In genomic region chr3:61299343-61299742, GRCh38 we compare ENCODE assay signal across 32 cellular contexts. TPM values are rescaled to one million over a fixed set of nuclear protein-coding genes. Genes with fewer than 3 reads are reported as not detected.
A peak's percentile ranks its signal among the peaks of the same experiment; 100 is the strongest.
DNase-seq lines count a peak whose midpoint lies in the region; ATAC-seq, FAIRE-seq and TF ChIP-seq lines count a peak whose summit lies in the region.
"Had no signal": no experiment of that assay in that cellular context is flagged by ENCODE, and none has a peak within 500 bp of the region (broad histone marks: within the 10 kb centered on the region; RNA-seq: fewer than 3 reads in every experiment).

No MANE protein-coding gene starts in this region.

- no peak overlapping the region for H2AFZ ChIP-seq in H1 (ENCODE audit: low read length)
- H2AFZ ChIP-seq: hepatocyte had no signal

- H3K4me2 ChIP-seq in H1 (ENCODE audit: insufficient read depth in 1 of 2, low read depth in 2 of 2, low read length in 2 of 2), result no peak overlapping the region; a peak in 1 of 4 replicates
- H3K4me2 ChIP-seq: hepatocyte, smooth muscle cell had no signal

- no peak overlapping the region for H2BK5ac ChIP-seq in H1 (ENCODE audit: low read depth, low read length)

- peak; percentile 9 to 39; a peak in 3 of 4 replicates for TF ChIP-seq RAD21 in H1 (IDR thresholded peaks at IDR 0.05 in 1 of 2, conservative IDR thresholded peaks at IDR 0.05 in 1 of 2; ENCODE audit: low read depth in 2 of 2, low read length in 2 of 2)

- H4K5ac ChIP-seq in H1 (ENCODE audit: insufficient read length, low read depth, low read length), result no peak overlapping the region

- peak; percentile 58 for ATAC-seq in HG02678 (IDR thresholded peaks at IDR 0.05; ENCODE audit: unreplicated experiment)
- ATAC-seq: gastroesophageal sphincter, GM12878, Panc1, right cardiac atrium had no signal

- TF ChIP-seq EP300 in H1 (IDR thresholded peaks at IDR 0.05; ENCODE audit: borderline replicate concordance in 1 of 2, low read depth in 2 of 2, low read length in 2 of 2), result no peak

- TF ChIP-seq CTCF in H1 (IDR thresholded peaks at IDR 0.05; ENCODE audit: control extremely low read depth in 1 of 3, insufficient read depth in 1 of 3, low read depth in 1 of 3, low read length in 3 of 3), result peak in 2 of 3 experiments; percentile 4 to 11; a peak in 2 of 4 replicates
- no peak for TF ChIP-seq CTCF in CD14-positive monocyte (IDR thresholded peaks at IDR 0.05)

- H3K9me3 ChIP-seq in H1 (ENCODE audit: insufficient read depth in 2 of 2, low read depth in 1 of 2, low read length in 1 of 2), result no peaks in the 10 kb centered on the region
- H3K9me3 ChIP-seq: gastroesophageal sphincter, left ventricle myocardium inferior, testis had no signal

- no peak overlapping the region for H2AK5ac ChIP-seq in H1 (ENCODE audit: low read depth, low read length)

- DNase-seq in COLO829 (ENCODE audit: low spot score) (peak; percentile 48), H1 (ENCODE audit: low read depth in 1 of 2, low spot score in 2 of 2) (peak in 1 of 2 experiments; percentile 2), left kidney (ENCODE audit: low read depth, low spot score) (peak; percentile 45), CD14-positive monocyte (ENCODE audit: low spot score) (no peak), posterior vena cava (ENCODE audit: low spot score) (no peak), NCI-H774 (lab: John Stamatoyannopoulos, UW) (no peak)
- no peak for DNase-seq in activated CD4-positive, alpha-beta T cell treated with anti-CD3 and anti-CD28 coated beads for 1 hour
- DNase-seq: activated CD4-positive, alpha-beta memory T cell treated with anti-CD3 and anti-CD28 coated beads for 36 hours; activated CD4-positive, CD25-positive, alpha-beta regulatory T cell treated with anti-CD3 and anti-CD28 coated beads, Interleukin-2, amount 50 U/mL, for 72 hours; activated naive CD4-positive, alpha-beta T cell; AML-193; CD4-positive, alpha-beta memory T cell; DMS 273 treated with DMSO at 0.1 percent for 48 hours; EL; immature natural killer cell; Karpas-422; left ventricle myocardium inferior; NCI-H1417 treated with DMSO at 0.1 percent for 48 hours; NCI-H2081; NCI-H526; right cardiac atrium; SHP77; stimulated activated CD4-positive, alpha-beta T cell treated with anti-CD3 and anti-CD28 coated beads, Interleukin-1b, Interleukin-23, amount 100 ng/mL, for 48 hours; stimulated activated naive CD4-positive, alpha-beta T cell treated with Interleukin-2 at 50 U/mL for 16 hours; testis had no signal

- no peak overlapping the region for H3K56ac ChIP-seq in H1 (replicated peaks; ENCODE audit: insufficient read length, low read depth, low read length)

- no peak overlapping the region for H3K18ac ChIP-seq in H1 (ENCODE audit: extremely low read depth, low read length)

- H3K27ac ChIP-seq in H1 (ENCODE audit: low read depth, low read length), result no peak overlapping the region
- H3K27ac ChIP-seq: gastroesophageal sphincter, hepatocyte, left ventricle myocardium inferior, testis had no signal

- H3K36me3 ChIP-seq in H1 (ENCODE audit: control insufficient read depth in 2 of 4, insufficient read depth in 4 of 4, low read length in 3 of 4), result no peaks in the 10 kb centered on the region
- H3K36me3 ChIP-seq: gastroesophageal sphincter, left ventricle myocardium inferior had no signal

- H3K9ac ChIP-seq in H1 (replicated peaks in 1 of 4; ENCODE audit: extremely low read depth in 1 of 4, low read depth in 3 of 4, low read length in 3 of 4), result no peak overlapping the region

- no peaks in the 10 kb centered on the region for H3K79me1 ChIP-seq in H1 (ENCODE audit: low read depth, low read length)

- H4K20me1 ChIP-seq in H1 (replicated peaks in 1 of 2; ENCODE audit: control insufficient read depth in 1 of 2, insufficient read depth in 2 of 2, low read length in 2 of 2), result no peaks in the 10 kb centered on the region

- H3K23ac ChIP-seq in H1 (ENCODE audit: insufficient read length), result no peak overlapping the region

- no peak overlapping the region for H2BK20ac ChIP-seq in H1 (ENCODE audit: low read length)

- H3K4me1 Mint-ChIP-seq in CD14-positive monocyte, result no peaks in the 10 kb centered on the region
- H3K4me1 Mint-ChIP-seq: CD4-positive, alpha-beta memory T cell had no signal

- peaks cover 0 to 2% (median 0%) of the 10 kb centered on the region in 3 donors for H3K27me3 Mint-ChIP-seq in CD14-positive monocyte (ENCODE audit: low read depth in 3 of 3)

- no peak overlapping the region for H4K91ac ChIP-seq in H1 (replicated peaks; ENCODE audit: insufficient read length, low read length)

- POLR2A ChIA-PET in H1 (lab: Charles Lee; ENCODE audit: partially characterized antibody), result interaction anchor here (0.6 to 0.8 kb wide), 3 partner anchors 21 to 1913 kb away, joined by 3 read pairs; no protein-coding TSS in a partner anchor

- no peak overlapping the region for H2BK12ac ChIP-seq in H1 (ENCODE audit: low read depth, low read length)

- H3K79me2 ChIP-seq in H1 (ENCODE audit: control insufficient read depth in 1 of 2, insufficient read depth in 2 of 2, low read length in 2 of 2), result no peaks in the 10 kb centered on the region
- H3K79me2 ChIP-seq: hepatocyte had no signal

- no peak for TF ChIP-seq POLR2A in H1 (IDR thresholded peaks at IDR 0.05; ENCODE audit: control extremely low read depth in 1 of 2, low read depth in 2 of 2, low read length in 2 of 2)

- H3K4ac ChIP-seq in H1 (replicated peaks; ENCODE audit: insufficient read length, low read depth, low read length), result no peak overlapping the region

- H3K4me3 ChIP-seq in H1 (ENCODE audit: extremely low read depth in 1 of 4, insufficient read depth in 2 of 4, low read depth in 3 of 4, low read length in 4 of 4), result no peak overlapping the region
- H3K4me3 ChIP-seq: gastroesophageal sphincter, GM12878, hepatocyte, left ventricle myocardium inferior, smooth muscle cell, testis had no signal

- no peaks in the 10 kb centered on the region for H3K23me2 ChIP-seq in H1 (ENCODE audit: low read depth, low read length)

- H3K36me3 Mint-ChIP-seq in CD14-positive monocyte, result no peaks in the 10 kb centered on the region
- H3K36me3 Mint-ChIP-seq: activated CD4-positive, alpha-beta memory T cell treated with anti-CD3 and anti-CD28 coated beads for 36 hours; CD4-positive, alpha-beta memory T cell; immature natural killer cell had no signal

- intact Hi-C loops in CD14-positive monocyte (cut with micrococcal nuclease), result no loop called here
- intact Hi-C loops in posterior vena cava (cut with DNase I), result no loop called here

- no peaks in the 10 kb centered on the region for H3K27me3 ChIP-seq in H1 (replicated peaks in 1 of 4; ENCODE audit: control insufficient read depth in 3 of 4, extremely low read depth in 1 of 4, insufficient read depth in 3 of 4, low read length in 3 of 4)
- H3K27me3 ChIP-seq: gastroesophageal sphincter, hepatocyte, testis had no signal

- no peak overlapping the region for H4K8ac ChIP-seq in H1 (ENCODE audit: extremely low read depth, insufficient read depth, low read length)

- no peak overlapping the region for H3K4me3 Mint-ChIP-seq in CD14-positive monocyte
- H3K4me3 Mint-ChIP-seq: activated CD4-positive, alpha-beta memory T cell treated with anti-CD3 and anti-CD28 coated beads for 36 hours; CD4-positive, alpha-beta memory T cell; immature natural killer cell had no signal

- 75% methylated on average over 2 of the region's 2 CpGs; no CpG with 5 or more reads in 1 of the 2 experiments for WGBS in H1 (ENCODE audit: extremely low coverage in 1 of 2, insufficient coverage in 1 of 2, insufficient read length in 1 of 2, insufficient replicate concordance in 2 of 2, low coverage in 1 of 2, low lambda C conversion rate in 2 of 2, missing lambda C conversion rate in 1 of 2), 2 experiments

- H3K14ac ChIP-seq in H1 (ENCODE audit: insufficient read length), result no peak overlapping the region

- H2BK120ac ChIP-seq in H1 (replicated peaks; ENCODE audit: low read depth, low read length), result no peak overlapping the region

- no peak overlapping the region; the same call in 1 of the 2 replicates for H2BK15ac ChIP-seq in H1 (ENCODE audit: low read length)

- peak; percentile 48 for FAIRE-seq in H1 (lab: Jason Lieb, UNC)
- FAIRE-seq: endometrium, GM12878 had no signal

- no peak overlapping the region for H3K27ac Mint-ChIP-seq in CD14-positive monocyte
- H3K27ac Mint-ChIP-seq: activated CD4-positive, alpha-beta memory T cell treated with anti-CD3 and anti-CD28 coated beads for 36 hours; CD4-positive, alpha-beta memory T cell; immature natural killer cell had no signal

- H3K9me3 Mint-ChIP-seq in CD14-positive monocyte, result peaks cover 0 to 3% (median 0%) of the 10 kb centered on the region in 7 donors
- H3K9me3 Mint-ChIP-seq: activated CD4-positive, alpha-beta memory T cell treated with anti-CD3 and anti-CD28 coated beads for 36 hours; CD4-positive, alpha-beta memory T cell; immature natural killer cell had no signal

- H3K4me1 ChIP-seq in H1 (replicated peaks in 1 of 4; ENCODE audit: control insufficient read depth in 3 of 4, insufficient read depth in 4 of 4, low read length in 3 of 4), result peaks cover 0 to 8% (median 3%) of the 10 kb centered on the region in 4 experiments; a peak in 3 of 7 replicates
- H3K4me1 ChIP-seq: gastroesophageal sphincter, left ventricle myocardium inferior had no signal

- CTCF ChIA-PET in H1 (lab: Charles Lee; ENCODE audit: partially characterized antibody), result interaction anchor here (1.2 to 1.4 kb wide), 3 partner anchors 18 to 71 kb away, joined by 3 to 4 read pairs (median 4); no protein-coding TSS in a partner anchor

TF ChIP-seq in H1, 55 proteins besides CTCF, POLR2A, EP300 and RAD21:
- TF ChIP-seq TEAD4 (IDR thresholded peaks at IDR 0.05; ENCODE audit: low read depth, low read length) (peak; percentile 72; the same call in 1 of the 2 replicates), RXRA (IDR thresholded peaks at IDR 0.05; ENCODE audit: insufficient read depth, low read depth, low read length) (no peak), BRCA1 (IDR thresholded peaks at IDR 0.05; ENCODE audit: low read depth, low read length) (no peak)

RNA-seq across cellular contexts. Expression of gene FHIT, which starts 48.1 kb away (rescaled TPM):
- 1.8 and 3.2 TPM in 2 replicates for total RNA-seq in H1 (2021; fragmentation: NEBNext Ultra II Directional; extraction: Animal tissue kit (Norgen Biotek cat#: 25700))
- polyA plus RNA-seq in H1 (2011; rRNA removed) (0.89 and 1.2 TPM in 2 replicates), CD14-positive monocyte (1 to 10 TPM; 1.7 to 3.4 TPM)
- 1.4 TPM for polyA plus RNA-seq in H1 (2011; cell fraction: cytosol; rRNA removed)
- 2.6 TPM for polyA plus RNA-seq in H1 (2011; cell fraction: nucleus; rRNA removed)
- polyA plus RNA-seq in H1 (2012, experiment 1 of 2), result 1.5 to 5.7 TPM (median 2.4 TPM) in 4 replicates
- 1.4 TPM for polyA plus RNA-seq in H1 (2012, experiment 2 of 2)
- polyA plus RNA-seq in H1 (2013, experiment 1 of 2), result 2.2 TPM
- polyA plus RNA-seq in H1 (2013, experiment 2 of 2), result 1.7 TPM
- polyA minus RNA-seq in H1 (2011; rRNA and poly(A)+ RNA removed), result 1.8 and 1.9 TPM in 2 replicates
- 2.1 TPM for polyA minus RNA-seq in H1 (2011; cell fraction: cytosol; rRNA and poly(A)+ RNA removed)
- polyA minus RNA-seq in H1 (2011; cell fraction: nucleus; rRNA and poly(A)+ RNA removed), result 16.2 TPM
- 1 to 10 TPM; 6.0 to 9.2 TPM for total RNA-seq in posterior vena cava

Comparison
In these comparisons a context has a peak if more than half of its experiments do, and no peak if none do; other contexts are left out.
1. DNase-seq: peak in COLO829 (single experiment) and left kidney (single experiment); none in CD14-positive monocyte (single experiment), posterior vena cava (single experiment), NCI-H774 (single experiment) and activated CD4-positive, alpha-beta T cell treated with anti-CD3 and anti-CD28 coated beads for 1 hour (single experiment).